17 cellular contexts compared by ENCODE assay signal in the genomic region with DNA sequence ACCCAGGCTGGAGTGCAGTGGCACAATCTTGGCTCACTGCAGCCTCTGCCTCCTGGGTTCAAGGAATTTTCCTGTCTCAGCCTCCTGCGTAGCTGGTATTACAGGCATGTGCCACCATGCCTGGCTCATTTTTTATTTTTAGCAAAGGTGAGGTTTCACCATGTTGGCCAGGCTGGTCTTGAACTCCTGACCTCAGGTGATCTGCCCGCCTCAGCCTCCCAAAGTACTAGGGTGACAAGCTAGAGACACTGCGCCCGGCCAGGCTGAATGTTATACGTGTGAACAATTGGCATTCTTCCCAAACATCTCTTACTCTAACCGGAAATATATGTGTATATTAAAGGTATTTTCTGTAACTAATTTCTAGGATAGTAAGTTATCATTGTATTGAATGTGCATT.
"Had no signal": no experiment of that assay in that cellular context is flagged by ENCODE, and none has a peak within 500 bp of the region (broad histone marks: within the 10 kb centered on the region; RNA-seq: fewer than 3 reads in every experiment).

No MANE protein-coding gene starts in this region.

- H3K4me3 ChIP-seq: body of pancreas, prostate gland, thyroid gland had no signal

- H3K4me1 ChIP-seq: prostate gland had no signal

- ATAC-seq: activated CD8-positive, alpha-beta T cell treated with anti-CD3 and anti-CD28 coated beads, Interleukin-2, amount 10 ng/mL, durations not matched to agents 7 days and 5 days; activated T-cell treated with anti-CD3 and anti-CD28 coated beads, Interleukin-2, amount 50 U/mL, for 72 hours; sciatic nerve; stimulated activated effector memory CD8-positive, alpha-beta T cell treated with anti-CD3 and anti-CD28 coated beads, Interleukin-12 subunit alpha, Interleukin-12 subunit beta, amount 100 ng/mL, for 72 hours; WTC11 had no signal

- H3K36me3 ChIP-seq: prostate gland, thyroid gland had no signal

- H3K27me3 ChIP-seq: body of pancreas, thyroid gland had no signal

- DNase-seq: activated CD4-positive, alpha-beta T cell treated with anti-CD3 and anti-CD28 coated beads for 48 hours; activated CD8-positive, alpha-beta memory T cell treated with anti-CD3 and anti-CD28 coated beads, Interleukin-2, amount 50 U/mL, for 48 hours; activated CD8-positive, alpha-beta T cell treated with anti-CD3 and anti-CD28 coated beads, Interleukin-2, amount 10 ng/mL, durations not matched to agents 7 days and 5 days; activated naive CD8-positive, alpha-beta T cell treated with anti-CD3 and anti-CD28 coated beads for 36 hours; activated T-cell treated with anti-CD3 and anti-CD28 coated beads, Interleukin-2, amount 50 U/mL, for 72 hours; amygdala; body of pancreas; caudate nucleus; foreskin melanocyte; occipital lobe; SHP77 treated with DMSO at 0.1 percent for 48 hours; stimulated activated CD4-positive, alpha-beta T cell treated with anti-CD3 and anti-CD28 coated beads, Interleukin-12 subunit alpha, Interleukin-12 subunit beta, amount 100 ng/mL, for 4 hours; thyroid gland had no signal

- H3K27ac ChIP-seq: prostate gland had no signal

- H3K9me3 ChIP-seq: body of pancreas, prostate gland, thyroid gland had no signal
